In the genomic region with DNA sequence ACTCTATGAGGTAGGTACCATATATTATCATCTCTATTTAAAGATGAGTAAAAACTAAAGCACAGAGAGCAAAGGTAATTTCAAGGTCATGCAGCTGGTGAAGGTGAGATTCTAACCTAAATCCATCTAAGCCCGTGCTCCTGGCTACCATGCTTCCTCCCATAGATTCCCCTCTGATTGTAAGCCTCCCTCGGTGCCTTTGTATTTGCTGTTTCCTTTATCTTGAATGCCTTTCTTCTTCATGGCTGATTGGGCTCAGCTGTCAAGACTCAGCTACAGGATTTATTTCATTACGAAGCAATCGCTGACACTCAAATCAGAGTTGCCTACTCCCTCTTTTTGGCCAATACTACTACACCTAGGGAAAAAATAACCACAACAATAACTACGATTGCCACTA, we compare ENCODE assay signal across 31 cellular contexts.
"Had no signal": no experiment of that assay in that cellular context is flagged by ENCODE, and none has a peak within 500 bp of the region (broad histone marks: within the 10 kb centered on the region; RNA-seq: fewer than 3 reads in every experiment).

No MANE protein-coding gene starts in this region.

- H3K4me3 Mint-ChIP-seq: activated CD4-positive, alpha-beta T cell treated with anti-CD3 and anti-CD28 coated beads, Interleukin-2, amount 10 ng/mL, durations not matched to agents 24 days and 14 days; activated CD8-positive, alpha-beta T cell treated with anti-CD3 and anti-CD28 coated beads for 36 hours; activated naive CD8-positive, alpha-beta T cell treated with anti-CD3 and anti-CD28 coated beads for 36 hours; activated T-cell treated with anti-CD3 and anti-CD28 coated beads, Interleukin-2, amount 50 U/mL, for 72 hours; activated T-helper 17 cell treated with anti-CD3 and anti-CD28 coated beads, Interleukin-2, amount 50 U/mL, for 72 hours had no signal

- H3K9me3 ChIP-seq: MG63 had no signal

- H3K4me3 ChIP-seq: MG63 had no signal

- H3K27me3 Mint-ChIP-seq: activated CD4-positive, alpha-beta T cell treated with anti-CD3 and anti-CD28 coated beads, Interleukin-2, amount 10 ng/mL, durations not matched to agents 24 days and 14 days; activated CD8-positive, alpha-beta T cell treated with anti-CD3 and anti-CD28 coated beads for 36 hours; activated naive CD8-positive, alpha-beta T cell treated with anti-CD3 and anti-CD28 coated beads for 36 hours; activated T-helper 17 cell treated with anti-CD3 and anti-CD28 coated beads, Interleukin-2, amount 50 U/mL, for 72 hours had no signal

- H3K27me3 ChIP-seq: brain microvascular endothelial cell, MG63 had no signal

- ATAC-seq: activated CD8-positive, alpha-beta T cell treated with anti-CD3 and anti-CD28 coated beads for 36 hours; activated T-cell treated with anti-CD3 and anti-CD28 coated beads, Interleukin-2, amount 50 U/mL, for 72 hours; activated T-helper 17 cell treated with anti-CD3 and anti-CD28 coated beads, Interleukin-2, amount 50 U/mL, for 72 hours had no signal

- H3K9me3 Mint-ChIP-seq: activated CD8-positive, alpha-beta T cell treated with anti-CD3 and anti-CD28 coated beads for 36 hours; activated naive CD8-positive, alpha-beta T cell treated with anti-CD3 and anti-CD28 coated beads for 36 hours; activated T-cell treated with anti-CD3 and anti-CD28 coated beads, Interleukin-2, amount 50 U/mL, for 72 hours; activated T-helper 17 cell treated with anti-CD3 and anti-CD28 coated beads, Interleukin-2, amount 50 U/mL, for 72 hours had no signal

- H3K36me3 ChIP-seq: brain microvascular endothelial cell, MG63 had no signal

- H3K4me1 Mint-ChIP-seq: activated CD4-positive, alpha-beta T cell treated with anti-CD3 and anti-CD28 coated beads, Interleukin-2, amount 10 ng/mL, durations not matched to agents 24 days and 14 days; activated naive CD8-positive, alpha-beta T cell treated with anti-CD3 and anti-CD28 coated beads for 36 hours; activated T-helper 17 cell treated with anti-CD3 and anti-CD28 coated beads, Interleukin-2, amount 50 U/mL, for 72 hours had no signal

- H3K36me3 Mint-ChIP-seq: activated naive CD8-positive, alpha-beta T cell treated with anti-CD3 and anti-CD28 coated beads for 36 hours had no signal

- H3K27ac Mint-ChIP-seq: activated CD4-positive, alpha-beta T cell treated with anti-CD3 and anti-CD28 coated beads, Interleukin-2, amount 10 ng/mL, durations not matched to agents 24 days and 14 days; activated CD8-positive, alpha-beta T cell treated with anti-CD3 and anti-CD28 coated beads for 36 hours; activated naive CD8-positive, alpha-beta T cell treated with anti-CD3 and anti-CD28 coated beads for 36 hours; activated T-cell treated with anti-CD3 and anti-CD28 coated beads, Interleukin-2, amount 50 U/mL, for 72 hours; activated T-helper 17 cell treated with anti-CD3 and anti-CD28 coated beads, Interleukin-2, amount 50 U/mL, for 72 hours had no signal

- DNase-seq: activated CD4-positive, alpha-beta T cell treated with anti-CD3 and anti-CD28 coated beads for 1 hour; activated CD4-positive, alpha-beta T cell treated with anti-CD3 and anti-CD28 coated beads, Interleukin-2, amount 10 ng/mL, durations not matched to agents 24 days and 14 days; activated CD4-positive, alpha-beta T cell treated with anti-CD3 and anti-CD28 coated beads, Interleukin-2, amount 50 U/mL, for 4 hours; activated CD4-positive, CD25-positive, alpha-beta regulatory T cell; activated CD8-positive, alpha-beta T cell treated with anti-CD3 and anti-CD28 coated beads for 36 hours; activated effector memory CD4-positive, alpha-beta T cell treated with anti-CD3 and anti-CD28 coated beads, Interleukin-2, amount 50 U/mL, for 16 hours; activated naive CD4-positive, alpha-beta T cell; activated naive CD4-positive, alpha-beta T cell treated with anti-CD3 and anti-CD28 coated beads, Interleukin-2, amount 50 U/mL, for 16 hours; activated naive CD8-positive, alpha-beta T cell treated with anti-CD3 and anti-CD28 coated beads for 36 hours; activated T-cell treated with anti-CD3 and anti-CD28 coated beads, Interleukin-2, amount 50 U/mL, for 1 hour; activated T-cell treated with anti-CD3 and anti-CD28 coated beads, Interleukin-2, amount 50 U/mL, for 72 hours; amniotic stem cell; aorta; brain microvascular endothelial cell; central memory CD4-positive, alpha-beta T cell; KG1; MG63; NCI-H1048; NCI-H1105 treated with DMSO at 0.1 percent for 48 hours; NCI-H1436; NCI-H187; NCI-H2029 treated with DMSO at 0.1 percent for 48 hours; NCI-H2107; NCI-H226; Right ventricle myocardium superior; SW 1271; T-helper 1 cell; T-helper 2 cell; T-helper 9 cell had no signal

- H3K27ac ChIP-seq: brain microvascular endothelial cell, VCaP had no signal
